ENCODE assay signal across 9 cellular contexts in the genomic region with DNA sequence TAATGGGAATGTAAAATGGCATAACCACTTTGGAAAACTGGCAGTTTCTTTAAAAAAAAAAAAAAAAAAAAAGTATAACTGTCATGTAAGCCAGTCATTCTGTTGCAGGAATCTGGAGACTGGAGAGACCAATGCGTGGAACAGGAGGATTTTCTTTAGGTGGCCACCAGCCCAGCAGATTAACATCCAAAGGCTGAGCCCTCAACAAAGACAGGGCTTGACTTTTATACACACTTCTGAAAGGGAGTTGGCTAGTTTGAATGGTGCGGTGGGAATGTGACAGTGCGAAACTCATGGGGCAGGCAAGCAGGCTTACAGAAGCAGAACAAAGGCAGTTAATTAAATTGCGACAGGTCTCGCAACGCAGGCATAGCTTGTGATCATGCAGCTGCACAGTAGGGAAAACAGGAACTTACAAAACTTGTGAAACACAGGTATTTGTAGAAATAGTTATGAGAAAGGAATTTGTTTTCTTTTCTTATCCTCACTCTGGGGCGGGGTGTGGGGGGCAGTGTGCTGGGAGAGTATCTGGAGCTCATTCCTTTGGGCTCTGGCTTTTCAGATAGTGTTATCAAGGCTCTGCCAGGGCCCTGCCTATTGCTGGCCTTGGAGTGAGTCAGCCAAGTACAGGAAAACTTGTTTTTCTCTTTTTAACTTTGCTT. TPM values are rescaled to one million over a fixed set of nuclear protein-coding genes. Genes with fewer than 3 reads are reported as not detected.
DNase-seq lines count a peak whose midpoint lies in the region; ATAC-seq, FAIRE-seq and TF ChIP-seq lines count a peak whose summit lies in the region.
"Had no signal": no experiment of that assay in that cellular context is flagged by ENCODE, and none has a peak within 500 bp of the region (broad histone marks: within the 10 kb centered on the region; RNA-seq: fewer than 3 reads in every experiment).

No MANE protein-coding gene starts in this region.

- H3K27me3 Mint-ChIP-seq in chondrocyte (ENCODE audit: low read depth) (no peaks in the 10 kb centered on the region), naive B cell (no peaks in the 10 kb centered on the region)

- FAIRE-seq in GM12891 (lab: Jason Lieb, UNC) (peak; percentile 87), urothelium cell line (lab: Jason Lieb, UNC) (no peak)

- no peaks in the 10 kb centered on the region for H3K36me3 Mint-ChIP-seq in chondrocyte (ENCODE audit: low read depth)
- no peaks in the 10 kb centered on the region for H3K36me3 Mint-ChIP-seq in naive B cell

- TF ChIP-seq POLR2A in GM12891 (IDR thresholded peaks at IDR 0.05; ENCODE audit: low read depth, low read length), result no peak

- TF ChIP-seq CTCF in chondrocyte (IDR thresholded peaks at IDR 0.05), result no peak

- H3K4me3 Mint-ChIP-seq in chondrocyte (ENCODE audit: unreplicated experiment), result no peak overlapping the region
- peak overlapping the region; percentile 17 to 90 (median 78) for H3K4me3 Mint-ChIP-seq in naive B cell

- peak; percentile 99 for ATAC-seq in naive B cell (ENCODE audit: low read depth in 2 of 2)
- no peak for ATAC-seq in HG03571 (IDR thresholded peaks at IDR 0.05; ENCODE audit: unreplicated experiment)

- H3K9me3 Mint-ChIP-seq in chondrocyte (ENCODE audit: low read depth) (peaks cover 4% of the 10 kb centered on the region), naive B cell (no peaks in the 10 kb centered on the region)

- DNase-seq in GM12891 (ENCODE audit: insufficient read length, low spot score) (peak; percentile 19), KG1 (lab: John Stamatoyannopoulos, UW) (peak; percentile 18), chondrocyte (ENCODE audit: low spot score) (no peak), naive B cell (peak; percentile 75), NCI-H510A (lab: John Stamatoyannopoulos, UW) (no peak), urothelium cell line (ENCODE audit: low spot score) (no peak)
- no peak for DNase-seq in activated CD4-positive, alpha-beta T cell treated with anti-CD3 and anti-CD28 coated beads, Interleukin-2, amount 50 U/mL, for 4 hours
- DNase-seq: T-helper 9 cell had no signal

- H3K4me1 Mint-ChIP-seq in chondrocyte (ENCODE audit: low read depth) (peaks cover 28% of the 10 kb centered on the region), naive B cell (peaks cover 42 to 83% (median 59%) of the 10 kb centered on the region in 3 donors)

- H3K27ac Mint-ChIP-seq in chondrocyte (ENCODE audit: unreplicated experiment), result peak overlapping the region; percentile 70
- peak overlapping the region; percentile 86 to 97 (median 92) for H3K27ac Mint-ChIP-seq in naive B cell

TF ChIP-seq in GM12891, 5 proteins besides CTCF, POLR2A, EP300 and RAD21:
- no peak for TF ChIP-seq TAF1 (IDR thresholded peaks at IDR 0.05; ENCODE audit: low read depth, low read length)
- no peak for TF ChIP-seq POU2F2 (IDR thresholded peaks at IDR 0.05; ENCODE audit: low read depth, low read length)
- no peak for TF ChIP-seq SPI1 (IDR thresholded peaks at IDR 0.05; ENCODE audit: low read depth, low read length)
- peak; percentile 68 for TF ChIP-seq PAX5 (IDR thresholded peaks at IDR 0.05; ENCODE audit: insufficient read depth, low read length, severe bottlenecking)

RNA-seq across cellular contexts. Expression of a gene that starts 12.0 kb away (rescaled TPM):
- polyA plus RNA-seq in GM12891 (2012; ENCODE audit: low read depth, missing spikeins), result 22.5 TPM
- 31.5 to 34.2 TPM (median 34.2 TPM) in 3 replicates for total RNA-seq in chondrocyte
- polyA plus RNA-seq in naive B cell (ENCODE audit: low read depth in 6 of 6), result 10 to 100 TPM; 25.0 to 39.1 (median 32.7) TPM

RNA-seq across cellular contexts. Expression of a gene that starts 27.9 kb away (rescaled TPM):
- polyA plus RNA-seq in GM12891 (2012; ENCODE audit: low read depth, missing spikeins), result 11.3 TPM
- total RNA-seq in chondrocyte, result 15.1 to 24.1 TPM (median 16.4 TPM) in 3 replicates
- 10 to 100 TPM; 12.3 to 23.2 (median 16.5) TPM for polyA plus RNA-seq in naive B cell (ENCODE audit: low read depth in 6 of 6)

Comparison
In these comparisons a context has a peak if more than half of its experiments do, and no peak if none do; other contexts are left out.
1. DNase-seq: peak in GM12891 (single experiment), KG1 (single experiment) and naive B cell (single experiment); none in chondrocyte (single experiment), NCI-H510A (single experiment), urothelium cell line (single experiment) and activated CD4-positive, alpha-beta T cell treated with anti-CD3 and anti-CD28 coated beads, Interleukin-2, amount 50 U/mL, for 4 hours (0 of 2).